In genomic region chr3:127706312-127706711, GRCh38 we compare ENCODE assay signal across 17 cellular contexts. TPM values are rescaled to one million over a fixed set of nuclear protein-coding genes. Genes with fewer than 3 reads are reported as not detected.
DNase-seq lines count a peak whose midpoint lies in the region; ATAC-seq, FAIRE-seq and TF ChIP-seq lines count a peak whose summit lies in the region.
"Had no signal": no experiment of that assay in that cellular context is flagged by ENCODE, and none has a peak within 500 bp of the region (broad histone marks: within the 10 kb centered on the region; RNA-seq: fewer than 3 reads in every experiment).

No MANE protein-coding gene starts in this region.

- H3K27ac ChIP-seq in IMR-90 (ENCODE audit: insufficient read depth, low read length) (no peak overlapping the region), dorsolateral prefrontal cortex (peak overlapping the region in 57 of 59 donors; percentile 49 to 92 (median 83)), skeletal muscle tissue (ENCODE audit: low read depth, low read length) (peak overlapping the region; percentile 75), trophoblast cell (ENCODE audit: low read depth, low read length) (no peak overlapping the region)
- H3K27ac ChIP-seq: neural progenitor cell had no signal

- H3K14ac ChIP-seq in IMR-90 (replicated peaks; ENCODE audit: low read depth, low read length) (no peak overlapping the region), trophoblast cell (ENCODE audit: low read length) (no peak overlapping the region)

- H3K79me2 ChIP-seq in trophoblast cell (ENCODE audit: control insufficient read depth, insufficient read depth, low read length, poor library complexity), result no peaks in the 10 kb centered on the region

- no peak for FAIRE-seq in urothelium cell line (lab: Jason Lieb, UNC)
- FAIRE-seq: keratinocyte had no signal

- intact Hi-C loops in IMR-90 (cut with micrococcal nuclease) (no loop called here), dorsolateral prefrontal cortex (cut with DNase I) (loop anchor here in 1 of 2 donors (5.0 kb wide), 1 partner anchor 56 kb away; no protein-coding TSS in a partner anchor)

- H2BK5ac ChIP-seq in IMR-90 (ENCODE audit: low read depth, low read length, poor library complexity, severe bottlenecking), result no peak overlapping the region
- no peak overlapping the region for H2BK5ac ChIP-seq in trophoblast cell (ENCODE audit: low read depth, low read length, poor library complexity)

- TF ChIP-seq CTCF in IMR-90 (conservative IDR thresholded peaks at IDR 0.05; ENCODE audit: low read depth, low read length) (no peak), dorsolateral prefrontal cortex (IDR thresholded peaks at IDR 0.05 in 54 of 56, conservative IDR thresholded peaks at IDR 0.05 in 2 of 56; ENCODE audit: low read depth in 1 of 56, partially characterized antibody in 56 of 56) (no peak)

- H4K8ac ChIP-seq in IMR-90 (ENCODE audit: low read depth in 2 of 2, low read length in 2 of 2) (no peak overlapping the region), trophoblast cell (ENCODE audit: low read depth, low read length) (no peak overlapping the region)

- peak overlapping the region; percentile 61 for H2AK9ac ChIP-seq in IMR-90 (replicated peaks; ENCODE audit: low read depth, low read length, poor library complexity)

- CTCF ChIA-PET in IMR-90 (lab: Yijun Ruan, JAX), result interaction anchor here (1.7 kb wide), 1 partner anchor 9 kb away, joined by 5 read pairs; no protein-coding TSS in a partner anchor

- no peak for ATAC-seq in IMR-90 (ENCODE audit: low read depth)
- ATAC-seq: stimulated activated naive CD8-positive, alpha-beta T cell treated with anti-CD3 and anti-CD28 coated beads, Interleukin-15, Interleukin-2, amounts not matched to agents 100 U/mL and 50 U/mL, for 24 hours had no signal

- H4K91ac ChIP-seq in IMR-90 (ENCODE audit: insufficient read depth, low read depth, low read length) (no peak overlapping the region), trophoblast cell (ENCODE audit: low read depth, low read length) (no peak overlapping the region)

- H3K4ac ChIP-seq in IMR-90 (ENCODE audit: low read depth, low read length) (no peak overlapping the region), trophoblast cell (ENCODE audit: low read depth, low read length) (no peak overlapping the region)

- peaks cover 18% of the 10 kb centered on the region for H3K9me1 ChIP-seq in IMR-90 (ENCODE audit: insufficient read depth, low read length)

- no peak overlapping the region for H2BK120ac ChIP-seq in IMR-90 (ENCODE audit: low read depth, low read length)
- H2BK120ac ChIP-seq in trophoblast cell (ENCODE audit: insufficient read depth, low read length, poor library complexity), result no peak overlapping the region

- H3K4me3 ChIP-seq in IMR-90 (ENCODE audit: insufficient read depth, low read depth, low read length) (no peak overlapping the region), dorsolateral prefrontal cortex (no peak overlapping the region), skeletal muscle tissue (ENCODE audit: low read length in 3 of 3) (no peak overlapping the region), trophoblast cell (ENCODE audit: low read depth, low read length) (no peak overlapping the region)
- H3K4me3 ChIP-seq: MG63, neural progenitor cell had no signal

- no peak overlapping the region for H3K23ac ChIP-seq in IMR-90 (ENCODE audit: low read depth, low read length)
- no peak overlapping the region for H3K23ac ChIP-seq in trophoblast cell (ENCODE audit: low read length)

- POLR2A ChIA-PET in IMR-90 (lab: Charles Lee; ENCODE audit: unreplicated experiment), result no interaction called here

- peaks cover 10% of the 10 kb centered on the region for H3K4me1 ChIP-seq in IMR-90 (ENCODE audit: control insufficient read depth, insufficient read depth, low read length)
- peaks cover 55 to 67% (median 65%) of the 10 kb centered on the region in 3 donors for H3K4me1 ChIP-seq in skeletal muscle tissue (ENCODE audit: control insufficient read depth in 3 of 3, insufficient read depth in 3 of 3, low read length in 3 of 3)
- H3K4me1 ChIP-seq in trophoblast cell (ENCODE audit: control insufficient read depth in 1 of 2, insufficient read depth in 2 of 2, low read length in 2 of 2), result no peaks in the 10 kb centered on the region

- H3K9ac ChIP-seq in IMR-90 (ENCODE audit: low read depth, low read length), result no peak overlapping the region
- H3K9ac ChIP-seq in skeletal muscle tissue (ENCODE audit: low read depth in 1 of 3, low read length in 3 of 3), result peak overlapping the region in 2 of 3 donors; percentile 25 to 37
- H3K9ac ChIP-seq in trophoblast cell (ENCODE audit: low read length), result no peak overlapping the region
- H3K9ac ChIP-seq: neural progenitor cell had no signal

- H2BK12ac ChIP-seq in trophoblast cell (ENCODE audit: low read length), result no peak overlapping the region

- H3K9me3 ChIP-seq in IMR-90 (ENCODE audit: control insufficient read depth, insufficient read depth, low read length) (no peaks in the 10 kb centered on the region), skeletal muscle tissue (ENCODE audit: control insufficient read depth in 3 of 3, low read length in 3 of 3) (no peaks in the 10 kb centered on the region), trophoblast cell (ENCODE audit: insufficient read depth, low read depth, low read length) (peaks cover 3% of the 10 kb centered on the region)

- H3K27me3 ChIP-seq in IMR-90 (ENCODE audit: control insufficient read depth, insufficient read depth, low read length) (no peaks in the 10 kb centered on the region), dorsolateral prefrontal cortex (no peaks in the 10 kb centered on the region), skeletal muscle tissue (ENCODE audit: control insufficient read depth in 3 of 3, insufficient read depth in 3 of 3, low read length in 3 of 3) (no peaks in the 10 kb centered on the region), trophoblast cell (ENCODE audit: insufficient read depth, low read length) (no peaks in the 10 kb centered on the region)
- H3K27me3 ChIP-seq: MG63, neural progenitor cell had no signal

- no peaks in the 10 kb centered on the region; the same call in 1 of the 2 replicates for H4K20me1 ChIP-seq in IMR-90 (ENCODE audit: insufficient read depth, low read length)

- peak overlapping the region; percentile 32 for H2AFZ ChIP-seq in IMR-90 (replicated peaks; ENCODE audit: low read length, poor library complexity)
- no peak overlapping the region for H2AFZ ChIP-seq in trophoblast cell (ENCODE audit: insufficient read depth, low read length, poor library complexity)
- H2AFZ ChIP-seq: neural progenitor cell had no signal

- no peak overlapping the region for H3K56ac ChIP-seq in IMR-90 (ENCODE audit: extremely low read depth, insufficient read depth, low read length)

- H2AK5ac ChIP-seq in IMR-90 (ENCODE audit: low read depth, low read length) (no peak overlapping the region), trophoblast cell (ENCODE audit: low read length) (no peak overlapping the region)

- H4K12ac ChIP-seq in trophoblast cell (ENCODE audit: low read depth, low read length), result no peak overlapping the region

- H2BK15ac ChIP-seq in IMR-90 (ENCODE audit: low read depth, low read length), result no peak overlapping the region

- no peak for DNase-seq in IMR-90
- DNase-seq in dorsolateral prefrontal cortex, result peak in 4 of 10 donors; percentile 26 to 46 (median 42)
- DNase-seq in islet precursor cell, result peak; percentile 49
- no peak for DNase-seq in urothelium cell line (ENCODE audit: low spot score)
- DNase-seq in GF-D8 (lab: John Stamatoyannopoulos, UW), result no peak
- no peak for DNase-seq in NCI-H2227 (lab: John Stamatoyannopoulos, UW; ENCODE audit: unreplicated experiment)
- DNase-seq in trophoblast cell, result no peak
- DNase-seq: DMS53; effector CD4-positive, alpha-beta T cell; MG63; NCI-H1930; NCI-H510A; retina; stimulated activated naive CD8-positive, alpha-beta T cell treated with anti-CD3 and anti-CD28 coated beads, Interleukin-15, Interleukin-2, amounts not matched to agents 100 U/mL and 50 U/mL, for 24 hours had no signal

- H3K79me1 ChIP-seq in IMR-90 (ENCODE audit: low read depth in 1 of 2, low read length in 2 of 2) (peaks cover 10 to 57% of the 10 kb centered on the region in 2 experiments), trophoblast cell (ENCODE audit: low read length) (no peaks in the 10 kb centered on the region)

- BruUV-seq in IMR-90 (replicated peaks; lab: Mats Ljungman, UMichigan), result no TSS peak

- no peak for TF ChIP-seq POLR2A in IMR-90 (IDR thresholded peaks at IDR 0.05; ENCODE audit: low read depth, low read length)

- dilution Hi-C loops in IMR-90 (cut with HindIII; ENCODE audit: low sequenced_read_pairs, unreplicated experiment), result no loop called here

- H4K5ac ChIP-seq in IMR-90 (ENCODE audit: low read depth, low read length), result no peak overlapping the region

- H3K36me3 ChIP-seq in IMR-90 (ENCODE audit: control insufficient read depth, insufficient read depth, low read length), result peaks cover 6% of the 10 kb centered on the region
- H3K36me3 ChIP-seq in skeletal muscle tissue (ENCODE audit: control insufficient read depth in 3 of 3, insufficient read depth in 3 of 3, low read length in 3 of 3), result peaks cover 2 to 11% (median 9%) of the 10 kb centered on the region in 3 donors
- no peaks in the 10 kb centered on the region for H3K36me3 ChIP-seq in trophoblast cell (ENCODE audit: control insufficient read depth in 1 of 2, insufficient read depth in 2 of 2, low read length in 2 of 2)
- H3K36me3 ChIP-seq: neural progenitor cell had no signal

- H3K18ac ChIP-seq in IMR-90 (ENCODE audit: low read depth, low read length), result no peak overlapping the region
- no peak overlapping the region for H3K18ac ChIP-seq in trophoblast cell (ENCODE audit: low read length)

- H3K4me2 ChIP-seq in IMR-90 (ENCODE audit: low read depth, low read length), result no peak overlapping the region
- H3K4me2 ChIP-seq in trophoblast cell (ENCODE audit: low read length), result no peak overlapping the region
- H3K4me2 ChIP-seq: neural progenitor cell had no signal

- TF ChIP-seq RAD21 in IMR-90 (IDR thresholded peaks at IDR 0.05; ENCODE audit: low read length), result no peak

- WGBS in IMR-90 (ENCODE audit: extremely low coverage in 2 of 2, insufficient read length in 1 of 2), 2 experiments, result 40% methylated on average over 1 of the region's 7 CpGs; no CpG with 5 or more reads in 1 of the 2 experiments
- no CpG with 5 or more reads among the region's 7 CpGs for WGBS in trophoblast cell (ENCODE audit: extremely low coverage, insufficient coverage, insufficient read length)

- in situ Hi-C loops in IMR-90 (cut with MboI; ENCODE audit: low sequenced_read_pairs), result no loop called here

- no peak overlapping the region for H2BK20ac ChIP-seq in IMR-90 (ENCODE audit: low read depth, low read length)

TF ChIP-seq in IMR-90, 13 proteins besides CTCF, POLR2A, EP300 and RAD21 (continues in another document):
- no peak for TF ChIP-seq CEBPB (IDR thresholded peaks at IDR 0.05; ENCODE audit: low read depth, low read length)
- no peak for TF ChIP-seq RCOR1 (IDR thresholded peaks at IDR 0.05; ENCODE audit: insufficient replicate concordance, low read length)
- no peak for TF ChIP-seq RFX5 (IDR thresholded peaks at IDR 0.05; ENCODE audit: low read depth, low read length)

RNA-seq across cellular contexts. Expression of gene ABTB1, which starts 33.6 kb away (rescaled TPM):
- total RNA-seq in IMR-90 (2012; rRNA removed) (3.2 and 3.3 TPM in 2 replicates), dorsolateral prefrontal cortex (100 to 1,000 TPM in 24 of 120 experiments, 10 to 100 TPM in 96; 63.6 to 129 (median 87.7) TPM), skeletal muscle tissue (6.3 TPM)
- polyA plus RNA-seq in IMR-90 (2012; rRNA removed), result 23.0 and 25.3 TPM in 2 replicates
- 18.6 and 29.2 TPM in 2 replicates for polyA plus RNA-seq in IMR-90 (2012; cell fraction: cytosol; rRNA removed)
- polyA plus RNA-seq in IMR-90 (2012; cell fraction: nucleus; rRNA removed; ENCODE audit: low replicate concordance), result 139 and 305 TPM in 2 replicates
- polyA plus RNA-seq in trophoblast cell (2013), result 3.6 and 4.3 TPM in 2 replicates

Comparison
In these comparisons a context has a peak if more than half of its experiments do, and no peak if none do; other contexts are left out.
1. H3K27ac ChIP-seq: peak in dorsolateral prefrontal cortex (57 of 59) and skeletal muscle tissue (single experiment); none in IMR-90 (single experiment) and trophoblast cell (single experiment).
2. H3K9ac ChIP-seq: peak in skeletal muscle tissue (2 of 3); none in IMR-90 (single experiment) and trophoblast cell (single experiment).